1 cellular context compared by ENCODE assay signal in the genomic region with DNA sequence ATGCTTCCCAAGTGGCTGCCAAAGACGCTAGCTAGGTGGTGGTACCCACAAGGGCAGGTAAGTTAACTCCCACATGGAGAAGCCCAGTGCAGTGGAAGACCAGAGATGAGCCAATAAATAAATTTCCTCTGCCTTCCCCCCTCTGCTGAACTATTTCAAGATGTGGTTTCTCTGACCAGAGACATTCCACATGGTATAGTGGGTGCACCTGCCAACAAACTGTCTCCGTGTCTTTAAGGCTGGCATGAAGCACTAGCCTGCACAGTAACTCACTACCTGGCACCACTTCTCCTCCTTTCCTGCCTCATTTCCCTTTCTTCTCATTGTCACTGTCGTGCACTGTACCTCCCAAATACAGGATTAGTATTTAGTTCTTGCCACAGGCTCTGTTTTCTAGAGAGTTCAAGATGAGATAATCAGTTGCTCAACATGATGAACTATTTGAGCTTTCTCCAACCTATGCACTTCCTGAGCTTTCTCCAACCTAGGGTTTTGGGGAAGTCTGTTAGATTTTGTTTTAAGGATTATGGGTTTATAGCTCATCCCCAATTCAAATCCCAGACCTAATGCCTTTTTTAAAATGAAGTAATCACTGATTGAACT.
TF ChIP-seq lines count a peak whose summit lies in the region.

No MANE protein-coding gene starts in this region.

TF ChIP-seq in K562, 482 proteins besides CTCF, POLR2A, EP300 and RAD21 (continued from another document):
- TF ChIP-seq, protein P1, sequence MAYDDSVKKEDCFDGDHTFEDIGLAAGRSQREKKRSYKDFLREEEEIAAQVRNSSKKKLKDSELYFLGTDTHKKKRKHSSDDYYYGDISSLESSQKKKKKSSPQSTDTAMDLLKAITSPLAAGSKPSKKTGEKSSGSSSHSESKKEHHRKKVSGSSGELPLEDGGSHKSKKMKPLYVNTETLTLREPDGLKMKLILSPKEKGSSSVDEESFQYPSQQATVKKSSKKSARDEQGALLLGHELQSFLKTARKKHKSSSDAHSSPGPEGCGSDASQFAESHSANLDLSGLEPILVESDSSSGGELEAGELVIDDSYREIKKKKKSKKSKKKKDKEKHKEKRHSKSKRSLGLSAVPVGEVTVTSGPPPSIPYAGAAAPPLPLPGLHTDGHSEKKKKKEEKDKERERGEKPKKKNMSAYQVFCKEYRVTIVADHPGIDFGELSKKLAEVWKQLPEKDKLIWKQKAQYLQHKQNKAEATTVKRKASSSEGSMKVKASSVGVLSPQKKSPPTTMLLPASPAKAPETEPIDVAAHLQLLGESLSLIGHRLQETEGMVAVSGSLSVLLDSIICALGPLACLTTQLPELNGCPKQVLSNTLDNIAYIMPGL (CRISPR knock-in tag; IDR thresholded peaks at IDR 0.05): no peak
- no peak for TF ChIP-seq RCOR1 (IDR thresholded peaks at IDR 0.05; ENCODE audit: borderline replicate concordance in 1 of 2, low read depth in 2 of 2, low read length in 2 of 2)
- TF ChIP-seq STAT5A (IDR thresholded peaks at IDR 0.05; ENCODE audit: borderline replicate concordance, low read length): no peak
- no peak for TF ChIP-seq MEF2A (IDR thresholded peaks at IDR 0.05; ENCODE audit: control insufficient read depth, low read depth, low read length)
- TF ChIP-seq KLF10 (CRISPR knock-in tag; IDR thresholded peaks at IDR 0.05): no peak
- TF ChIP-seq THRAP3 (IDR thresholded peaks at IDR 0.05; ENCODE audit: borderline replicate concordance): no peak
- TF ChIP-seq ZC3H11A (IDR thresholded peaks at IDR 0.05; ENCODE audit: low read depth, low read length): no peak
- no peak for TF ChIP-seq KLF6 (CRISPR knock-in tag; IDR thresholded peaks at IDR 0.05; ENCODE audit: borderline replicate concordance)
- no peak for TF ChIP-seq KLF1 (tag; IDR thresholded peaks at IDR 0.05)
